ENCODE assay signal across 11 cellular contexts in genomic region chr21:19992540-19992939, GRCh38.
"Had no signal": no experiment of that assay in that cellular context is flagged by ENCODE, and none has a peak within 500 bp of the region (broad histone marks: within the 10 kb centered on the region; RNA-seq: fewer than 3 reads in every experiment).

No MANE protein-coding gene starts in this region.

- H2AFZ ChIP-seq: GM23248 had no signal

- H3K9ac ChIP-seq: GM23248, KMS-11 had no signal

- DNase-seq: GM23248, GOT3, H7, HFFc6, IMR-90, Karpas-422, KBM-7 had no signal

- H3K9me3 ChIP-seq: HAP-1 had no signal

- H3K36me3 ChIP-seq: HAP-1 had no signal

- H3K4me3 ChIP-seq: GM23248, HAP-1 had no signal

- ATAC-seq: HCT116 had no signal

- H3K27ac ChIP-seq: GM23248, HL-60, KMS-11 had no signal

- H3K4me2 ChIP-seq: KMS-11 had no signal
